ENCODE assay signal across 18 cellular contexts in genomic region chr10:43251664-43252165, GRCh38. TPM values are rescaled to one million over a fixed set of nuclear protein-coding genes. Genes with fewer than 3 reads are reported as not detected.
DNase-seq lines count a peak whose midpoint lies in the region; ATAC-seq, FAIRE-seq and TF ChIP-seq lines count a peak whose summit lies in the region.
"Had no signal": no experiment of that assay in that cellular context is flagged by ENCODE, and none has a peak within 500 bp of the region (broad histone marks: within the 10 kb centered on the region; RNA-seq: fewer than 3 reads in every experiment).

No MANE protein-coding gene starts in this region.

- H3K27me3 ChIP-seq in spleen (replicated peaks in 1 of 7) = no peaks in the 10 kb centered on the region
- no peaks in the 10 kb centered on the region for H3K27me3 ChIP-seq in endodermal cell (ENCODE audit: control insufficient read depth, insufficient read depth, low read length, poor library complexity, severe bottlenecking)
- H3K27me3 ChIP-seq: ascending aorta had no signal

- no peak for TF ChIP-seq POLR2A in spleen (IDR thresholded peaks at IDR 0.05)

- no peaks in the 10 kb centered on the region for H3K9me3 Mint-ChIP-seq in activated CD4-positive, alpha-beta T cell treated with anti-CD3 and anti-CD28 coated beads for 36 hours (ENCODE audit: low read depth)
- H3K9me3 Mint-ChIP-seq in immature natural killer cell (peaks cover 0 to 2% (median 0%) of the 10 kb centered on the region in 6 donors), endodermal cell (peaks cover 7% of the 10 kb centered on the region)
- H3K9me3 Mint-ChIP-seq: activated T-helper 2 cell treated with anti-CD3 and anti-CD28 coated beads, Interferon-gamma antibody, Interleukin-2, Interleukin-4, amounts not matched to agents 10 μg/mL and 5 μg/mL and 100 μg/mL, durations not matched to agents 14 hours and 24 hours and 36 hours; dendritic cell treated with granulocyte-macrophage colony-stimulating factor and Interleukin-4, amounts not matched to agents 40 ng/mL and 50 ng/mL, for 4 days had no signal

- no peak overlapping the region for H3K4me3 Mint-ChIP-seq in activated CD4-positive, alpha-beta T cell treated with anti-CD3 and anti-CD28 coated beads for 36 hours
- H3K4me3 Mint-ChIP-seq in immature natural killer cell = peak overlapping the region in 3 of 5 donors; percentile 44 to 71 (median 57)
- H3K4me3 Mint-ChIP-seq in endodermal cell = no peak overlapping the region
- H3K4me3 Mint-ChIP-seq: CD4-positive, CD25-positive, alpha-beta regulatory T cell; dendritic cell treated with granulocyte-macrophage colony-stimulating factor and Interleukin-4, amounts not matched to agents 40 ng/mL and 50 ng/mL, for 4 days had no signal

- CTCF ChIA-PET in activated CD4-positive, alpha-beta T cell treated with anti-CD3 and anti-CD28 coated beads for 36 hours (lab: Charles Lee) = no interaction called here

- no peak for FAIRE-seq in D721Med (lab: Jason Lieb, UNC)
- FAIRE-seq: A549 had no signal

- H3K9ac ChIP-seq in endodermal cell (ENCODE audit: extremely low read depth, low read length, poor library complexity, severe bottlenecking) = no peak overlapping the region

- H3K4me1 ChIP-seq in spleen (peaks cover 7 to 55% (median 33%) of the 10 kb centered on the region in 6 donors), endodermal cell (ENCODE audit: control insufficient read depth, insufficient read depth, low read length) (peaks cover 3% of the 10 kb centered on the region)
- H3K4me1 ChIP-seq: A549, ascending aorta had no signal

- no peak overlapping the region for H3K4me3 ChIP-seq in spleen
- H3K4me3 ChIP-seq in endodermal cell (ENCODE audit: low read length) = no peak overlapping the region
- H3K4me3 ChIP-seq: A549, ascending aorta, esophagus muscularis mucosa had no signal

- WGBS in spleen, 5 donors = 72 to 91% (median 80%) methylated on average over 11 to 12 of the region's 12 CpGs
- WGBS in endodermal cell (ENCODE audit: insufficient coverage in 1 of 2, insufficient read length in 1 of 2), 2 experiments = 87 to 90% methylated on average over 5 to 12 of the region's 12 CpGs

- H3K36me3 ChIP-seq in spleen = no peaks in the 10 kb centered on the region
- no peaks in the 10 kb centered on the region for H3K36me3 ChIP-seq in endodermal cell (ENCODE audit: control insufficient read depth, insufficient read depth, low read length)
- H3K36me3 ChIP-seq: ascending aorta, esophagus muscularis mucosa had no signal

- H3K27me3 Mint-ChIP-seq in activated CD4-positive, alpha-beta T cell treated with anti-CD3 and anti-CD28 coated beads for 36 hours = no peaks in the 10 kb centered on the region
- H3K27me3 Mint-ChIP-seq in immature natural killer cell (ENCODE audit: low read depth in 3 of 3) = peaks cover 0 to 2% (median 0%) of the 10 kb centered on the region in 3 donors
- peaks cover 3% of the 10 kb centered on the region for H3K27me3 Mint-ChIP-seq in endodermal cell (ENCODE audit: insufficient read depth)

- intact Hi-C loops in activated CD4-positive, alpha-beta T cell treated with anti-CD3 and anti-CD28 coated beads for 36 hours (cut with DNase I, micrococcal nuclease) = no loop called here
- intact Hi-C loops in spleen (cut with DNase I; ENCODE audit: low total_unique reads) = no loop called here

- TF ChIP-seq CTCF in D721Med (IDR thresholded peaks at IDR 0.05; ENCODE audit: insufficient read depth, missing control alignments) (no peak), spleen (IDR thresholded peaks at IDR 0.05 in 8 of 11, conservative IDR thresholded peaks at IDR 0.05 in 3 of 11) (no peak), endodermal cell (conservative IDR thresholded peaks at IDR 0.05) (no peak)

- H3K27ac Mint-ChIP-seq in activated CD4-positive, alpha-beta T cell treated with anti-CD3 and anti-CD28 coated beads for 36 hours = no peak overlapping the region
- H3K27ac Mint-ChIP-seq in immature natural killer cell (peak overlapping the region; percentile 53 to 89 (median 78)), endodermal cell (no peak overlapping the region)
- H3K27ac Mint-ChIP-seq: activated T-helper 2 cell treated with anti-CD3 and anti-CD28 coated beads, Interferon-gamma antibody, Interleukin-2, Interleukin-4, amounts not matched to agents 10 μg/mL and 5 μg/mL and 100 μg/mL, durations not matched to agents 14 hours and 24 hours and 36 hours; CD4-positive, CD25-positive, alpha-beta regulatory T cell; dendritic cell treated with granulocyte-macrophage colony-stimulating factor and Interleukin-4, amounts not matched to agents 40 ng/mL and 50 ng/mL, for 4 days had no signal

- POLR2A ChIA-PET in activated CD4-positive, alpha-beta T cell treated with anti-CD3 and anti-CD28 coated beads for 36 hours (lab: Charles Lee) = no interaction called here

- H3K4me1 Mint-ChIP-seq in activated CD4-positive, alpha-beta T cell treated with anti-CD3 and anti-CD28 coated beads for 36 hours = peaks cover 7% of the 10 kb centered on the region
- H3K4me1 Mint-ChIP-seq in immature natural killer cell = peaks cover 36 to 44% of the 10 kb centered on the region in 2 donors
- H3K4me1 Mint-ChIP-seq in endodermal cell = peaks cover 14% of the 10 kb centered on the region

- ATAC-seq in activated CD4-positive, alpha-beta T cell treated with anti-CD3 and anti-CD28 coated beads for 36 hours = no peak
- no peak for ATAC-seq in GM18870 (IDR thresholded peaks at IDR 0.05; ENCODE audit: unreplicated experiment)
- ATAC-seq: A549 had no signal

- peak overlapping the region in 1 of 8 donors; percentile 58 for H3K27ac ChIP-seq in spleen
- no peak overlapping the region for H3K27ac ChIP-seq in endodermal cell (ENCODE audit: low read depth, low read length)
- H3K27ac ChIP-seq: A549, ascending aorta, esophagus muscularis mucosa had no signal

- peaks cover 0 to 7% (median 0%) of the 10 kb centered on the region in 8 donors for H3K9me3 ChIP-seq in spleen
- no peaks in the 10 kb centered on the region for H3K9me3 ChIP-seq in endodermal cell (ENCODE audit: control insufficient read depth, low read length)
- H3K9me3 ChIP-seq: A549, ascending aorta had no signal

- no peaks in the 10 kb centered on the region for H3K36me3 Mint-ChIP-seq in activated CD4-positive, alpha-beta T cell treated with anti-CD3 and anti-CD28 coated beads for 36 hours (ENCODE audit: low read depth)
- H3K36me3 Mint-ChIP-seq in immature natural killer cell = no peaks in the 10 kb centered on the region
- no peaks in the 10 kb centered on the region for H3K36me3 Mint-ChIP-seq in endodermal cell (ENCODE audit: low read depth)
- H3K36me3 Mint-ChIP-seq: CD4-positive, CD25-positive, alpha-beta regulatory T cell had no signal

- DNase-seq in activated CD4-positive, alpha-beta T cell treated with anti-CD3 and anti-CD28 coated beads for 36 hours = peak; percentile 1
- no peak for DNase-seq in activated CD4-positive, alpha-beta T cell treated with anti-CD3 and anti-CD28 coated beads, Interleukin-2, amount 50 U/mL, for 1 hour
- DNase-seq in D721Med (ENCODE audit: insufficient read length, low spot score) (peak; percentile 6), immature natural killer cell (no peak), spleen (peak; percentile 69), NCI-H774 (lab: John Stamatoyannopoulos, UW) (no peak), endodermal cell (no peak)
- DNase-seq: CD4-positive, CD25-positive, alpha-beta regulatory T cell; DND-41; NCI-H2081 treated with DMSO at 0.1 percent for 48 hours; NCI-H510A treated with DMSO at 0.1 percent for 48 hours; stimulated activated CD4-positive, alpha-beta T cell treated with anti-CD3 and anti-CD28 coated beads, Interleukin-4, amount 100 ng/mL, for 1 hour had no signal

RNA-seq across cellular contexts. Expression of gene RASGEF1A, which starts 15.2 kb away (rescaled TPM):
- under 1 TPM; 0.44 to 0.64 TPM for total RNA-seq in activated CD4-positive, alpha-beta T cell treated with anti-CD3 and anti-CD28 coated beads for 36 hours
- 10 to 100 TPM in 1 of 3 donors, 1 to 10 TPM in 2; 4.4 to 11.6 (median 5.6) TPM for polyA plus RNA-seq in immature natural killer cell
- 1 to 10 TPM; 2.5 to 7.1 (median 3.6) TPM for total RNA-seq in spleen
- 1 to 10 TPM; 1.9 to 3.1 (median 2.1) TPM for polyA plus RNA-seq in spleen
- 10 to 100 TPM in 1 of 2 donors, 1 to 10 TPM in 1; 8.1 to 13.4 TPM for total RNA-seq in endodermal cell
- polyA plus RNA-seq in endodermal cell (2013, experiment 1 of 2) = 5.3 TPM
- 4.2 TPM for polyA plus RNA-seq in endodermal cell (2013, experiment 2 of 2)
- total RNA-seq: ascending aorta had no signal

Comparison
In these comparisons a context has a peak if more than half of its experiments do, and no peak if none do; other contexts are left out.
1. DNase-seq: peak in activated CD4-positive, alpha-beta T cell treated with anti-CD3 and anti-CD28 coated beads for 36 hours (single experiment), D721Med (single experiment) and spleen (single experiment); none in activated CD4-positive, alpha-beta T cell treated with anti-CD3 and anti-CD28 coated beads, Interleukin-2, amount 50 U/mL, for 1 hour (single experiment), immature natural killer cell (0 of 3), NCI-H774 (single experiment) and endodermal cell (single experiment).
2. H3K27ac Mint-ChIP-seq: peak in immature natural killer cell (6 of 6); none in activated CD4-positive, alpha-beta T cell treated with anti-CD3 and anti-CD28 coated beads for 36 hours (single experiment) and endodermal cell (single experiment).
3. H3K4me3 Mint-ChIP-seq: peak in immature natural killer cell (3 of 5); none in activated CD4-positive, alpha-beta T cell treated with anti-CD3 and anti-CD28 coated beads for 36 hours (single experiment) and endodermal cell (single experiment).